1 cellular context compared by ENCODE assay signal in the genomic region with DNA sequence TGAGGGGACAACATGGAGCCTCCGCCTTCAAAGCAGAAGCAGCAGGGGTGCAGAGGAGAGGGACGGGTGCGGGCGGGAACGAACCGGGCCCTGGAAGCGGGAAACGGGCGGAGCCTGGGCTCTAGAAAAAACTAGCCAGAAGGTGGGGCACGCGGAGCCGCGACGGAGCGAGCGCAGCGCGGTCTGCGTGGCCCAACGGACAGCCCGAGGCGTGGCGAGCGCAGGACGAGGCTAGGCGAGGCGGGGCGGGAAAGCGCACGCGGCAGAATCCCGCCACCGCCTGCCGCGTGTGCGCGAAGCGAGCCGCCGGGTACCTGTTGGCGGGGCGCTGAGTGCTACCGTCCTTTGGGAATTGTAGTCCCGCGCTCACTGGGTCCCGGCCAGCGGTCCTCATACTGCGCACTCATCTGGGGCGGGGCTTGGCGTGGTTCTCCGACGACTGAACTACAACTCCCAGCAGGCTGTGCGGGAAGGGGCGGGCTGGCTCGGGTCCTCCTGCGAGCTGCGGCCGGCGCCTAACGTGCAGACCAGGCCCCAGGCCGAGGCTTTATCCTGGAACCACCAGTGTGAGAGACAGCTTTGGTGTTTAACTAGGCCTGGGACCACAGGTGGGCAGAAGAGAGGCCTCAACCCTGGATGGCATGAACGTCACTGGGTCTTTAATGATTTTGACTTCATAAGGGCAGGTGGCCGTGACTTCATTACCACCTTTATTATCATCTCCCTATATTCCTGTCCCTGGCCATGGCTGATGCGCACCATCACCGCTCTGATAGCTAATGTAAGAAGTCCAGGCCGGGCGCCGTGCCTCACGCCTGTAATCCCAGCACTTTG.
TF ChIP-seq lines count a peak whose summit lies in the region.

Gene ATL3, minus strand, starts transcription at position 55 of the 834 bp plus-strand sequence. Its CDS starts 41 bp downstream, at position 14.

TF ChIP-seq in WTC11, 78 proteins besides CTCF, POLR2A, EP300 and RAD21 (continued from another document and continues in another):
- TF ChIP-seq, protein P1, sequence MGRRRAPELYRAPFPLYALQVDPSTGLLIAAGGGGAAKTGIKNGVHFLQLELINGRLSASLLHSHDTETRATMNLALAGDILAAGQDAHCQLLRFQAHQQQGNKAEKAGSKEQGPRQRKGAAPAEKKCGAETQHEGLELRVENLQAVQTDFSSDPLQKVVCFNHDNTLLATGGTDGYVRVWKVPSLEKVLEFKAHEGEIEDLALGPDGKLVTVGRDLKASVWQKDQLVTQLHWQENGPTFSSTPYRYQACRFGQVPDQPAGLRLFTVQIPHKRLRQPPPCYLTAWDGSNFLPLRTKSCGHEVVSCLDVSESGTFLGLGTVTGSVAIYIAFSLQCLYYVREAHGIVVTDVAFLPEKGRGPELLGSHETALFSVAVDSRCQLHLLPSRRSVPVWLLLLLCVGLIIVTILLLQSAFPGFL (CRISPR knock-in tag; IDR thresholded peaks at IDR 0.05; ENCODE audit: borderline replicate concordance), result peak; percentile 99; the same call in 1 of the 2 replicates
- TF ChIP-seq SOX15 (CRISPR knock-in tag; IDR thresholded peaks at IDR 0.05), result no peak
- peak; percentile 82; the same call in 1 of the 2 replicates for TF ChIP-seq ZNF532 (CRISPR knock-in tag; IDR thresholded peaks at IDR 0.05; ENCODE audit: borderline replicate concordance)
- TF ChIP-seq, protein P2, sequence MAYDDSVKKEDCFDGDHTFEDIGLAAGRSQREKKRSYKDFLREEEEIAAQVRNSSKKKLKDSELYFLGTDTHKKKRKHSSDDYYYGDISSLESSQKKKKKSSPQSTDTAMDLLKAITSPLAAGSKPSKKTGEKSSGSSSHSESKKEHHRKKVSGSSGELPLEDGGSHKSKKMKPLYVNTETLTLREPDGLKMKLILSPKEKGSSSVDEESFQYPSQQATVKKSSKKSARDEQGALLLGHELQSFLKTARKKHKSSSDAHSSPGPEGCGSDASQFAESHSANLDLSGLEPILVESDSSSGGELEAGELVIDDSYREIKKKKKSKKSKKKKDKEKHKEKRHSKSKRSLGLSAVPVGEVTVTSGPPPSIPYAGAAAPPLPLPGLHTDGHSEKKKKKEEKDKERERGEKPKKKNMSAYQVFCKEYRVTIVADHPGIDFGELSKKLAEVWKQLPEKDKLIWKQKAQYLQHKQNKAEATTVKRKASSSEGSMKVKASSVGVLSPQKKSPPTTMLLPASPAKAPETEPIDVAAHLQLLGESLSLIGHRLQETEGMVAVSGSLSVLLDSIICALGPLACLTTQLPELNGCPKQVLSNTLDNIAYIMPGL (CRISPR knock-in tag; IDR thresholded peaks at IDR 0.05), result peak; percentile 98
- peak; percentile 98 for TF ChIP-seq NR2C2 (CRISPR knock-in tag; IDR thresholded peaks at IDR 0.05)
- TF ChIP-seq, protein P3, sequence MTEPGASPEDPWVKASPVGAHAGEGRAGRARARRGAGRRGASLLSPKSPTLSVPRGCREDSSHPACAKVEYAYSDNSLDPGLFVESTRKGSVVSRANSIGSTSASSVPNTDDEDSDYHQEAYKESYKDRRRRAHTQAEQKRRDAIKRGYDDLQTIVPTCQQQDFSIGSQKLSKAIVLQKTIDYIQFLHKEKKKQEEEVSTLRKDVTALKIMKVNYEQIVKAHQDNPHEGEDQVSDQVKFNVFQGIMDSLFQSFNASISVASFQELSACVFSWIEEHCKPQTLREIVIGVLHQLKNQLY (CRISPR knock-in tag; IDR thresholded peaks at IDR 0.05), result peak; percentile 99
- TF ChIP-seq NFE2L1 (CRISPR knock-in tag; IDR thresholded peaks at IDR 0.05), result peak; percentile 100
- TF ChIP-seq SMAD4 (CRISPR knock-in tag; IDR thresholded peaks at IDR 0.05), result peak; percentile 100
- peak; percentile 98 for TF ChIP-seq FOXJ3 (CRISPR knock-in tag; IDR thresholded peaks at IDR 0.05; ENCODE audit: borderline replicate concordance)
- peak; percentile 97 for TF ChIP-seq ZNF263 (CRISPR knock-in tag; IDR thresholded peaks at IDR 0.05; ENCODE audit: low read depth)
- TF ChIP-seq, protein P4, sequence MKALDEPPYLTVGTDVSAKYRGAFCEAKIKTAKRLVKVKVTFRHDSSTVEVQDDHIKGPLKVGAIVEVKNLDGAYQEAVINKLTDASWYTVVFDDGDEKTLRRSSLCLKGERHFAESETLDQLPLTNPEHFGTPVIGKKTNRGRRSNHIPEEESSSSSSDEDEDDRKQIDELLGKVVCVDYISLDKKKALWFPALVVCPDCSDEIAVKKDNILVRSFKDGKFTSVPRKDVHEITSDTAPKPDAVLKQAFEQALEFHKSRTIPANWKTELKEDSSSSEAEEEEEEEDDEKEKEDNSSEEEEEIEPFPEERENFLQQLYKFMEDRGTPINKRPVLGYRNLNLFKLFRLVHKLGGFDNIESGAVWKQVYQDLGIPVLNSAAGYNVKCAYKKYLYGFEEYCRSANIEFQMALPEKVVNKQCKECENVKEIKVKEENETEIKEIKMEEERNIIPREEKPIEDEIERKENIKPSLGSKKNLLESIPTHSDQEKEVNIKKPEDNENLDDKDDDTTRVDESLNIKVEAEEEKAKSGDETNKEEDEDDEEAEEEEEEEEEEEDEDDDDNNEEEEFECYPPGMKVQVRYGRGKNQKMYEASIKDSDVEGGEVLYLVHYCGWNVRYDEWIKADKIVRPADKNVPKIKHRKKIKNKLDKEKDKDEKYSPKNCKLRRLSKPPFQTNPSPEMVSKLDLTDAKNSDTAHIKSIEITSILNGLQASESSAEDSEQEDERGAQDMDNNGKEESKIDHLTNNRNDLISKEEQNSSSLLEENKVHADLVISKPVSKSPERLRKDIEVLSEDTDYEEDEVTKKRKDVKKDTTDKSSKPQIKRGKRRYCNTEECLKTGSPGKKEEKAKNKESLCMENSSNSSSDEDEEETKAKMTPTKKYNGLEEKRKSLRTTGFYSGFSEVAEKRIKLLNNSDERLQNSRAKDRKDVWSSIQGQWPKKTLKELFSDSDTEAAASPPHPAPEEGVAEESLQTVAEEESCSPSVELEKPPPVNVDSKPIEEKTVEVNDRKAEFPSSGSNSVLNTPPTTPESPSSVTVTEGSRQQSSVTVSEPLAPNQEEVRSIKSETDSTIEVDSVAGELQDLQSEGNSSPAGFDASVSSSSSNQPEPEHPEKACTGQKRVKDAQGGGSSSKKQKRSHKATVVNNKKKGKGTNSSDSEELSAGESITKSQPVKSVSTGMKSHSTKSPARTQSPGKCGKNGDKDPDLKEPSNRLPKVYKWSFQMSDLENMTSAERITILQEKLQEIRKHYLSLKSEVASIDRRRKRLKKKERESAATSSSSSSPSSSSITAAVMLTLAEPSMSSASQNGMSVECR (CRISPR knock-in tag; IDR thresholded peaks at IDR 0.05; ENCODE audit: borderline replicate concordance), result peak; percentile 100
- TF ChIP-seq, protein P5, sequence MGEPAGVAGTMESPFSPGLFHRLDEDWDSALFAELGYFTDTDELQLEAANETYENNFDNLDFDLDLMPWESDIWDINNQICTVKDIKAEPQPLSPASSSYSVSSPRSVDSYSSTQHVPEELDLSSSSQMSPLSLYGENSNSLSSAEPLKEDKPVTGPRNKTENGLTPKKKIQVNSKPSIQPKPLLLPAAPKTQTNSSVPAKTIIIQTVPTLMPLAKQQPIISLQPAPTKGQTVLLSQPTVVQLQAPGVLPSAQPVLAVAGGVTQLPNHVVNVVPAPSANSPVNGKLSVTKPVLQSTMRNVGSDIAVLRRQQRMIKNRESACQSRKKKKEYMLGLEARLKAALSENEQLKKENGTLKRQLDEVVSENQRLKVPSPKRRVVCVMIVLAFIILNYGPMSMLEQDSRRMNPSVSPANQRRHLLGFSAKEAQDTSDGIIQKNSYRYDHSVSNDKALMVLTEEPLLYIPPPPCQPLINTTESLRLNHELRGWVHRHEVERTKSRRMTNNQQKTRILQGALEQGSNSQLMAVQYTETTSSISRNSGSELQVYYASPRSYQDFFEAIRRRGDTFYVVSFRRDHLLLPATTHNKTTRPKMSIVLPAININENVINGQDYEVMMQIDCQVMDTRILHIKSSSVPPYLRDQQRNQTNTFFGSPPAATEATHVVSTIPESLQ (CRISPR knock-in tag; IDR thresholded peaks at IDR 0.05), result peak; percentile 98
- peak; percentile 100 for TF ChIP-seq ETV6 (CRISPR knock-in tag; IDR thresholded peaks at IDR 0.05)
- TF ChIP-seq AFF4 (CRISPR knock-in tag; IDR thresholded peaks at IDR 0.05; ENCODE audit: borderline replicate concordance), result peak; percentile 100
- peak; percentile 100 for TF ChIP-seq TEAD4 (CRISPR knock-in tag; IDR thresholded peaks at IDR 0.05)
- TF ChIP-seq, protein P6, sequence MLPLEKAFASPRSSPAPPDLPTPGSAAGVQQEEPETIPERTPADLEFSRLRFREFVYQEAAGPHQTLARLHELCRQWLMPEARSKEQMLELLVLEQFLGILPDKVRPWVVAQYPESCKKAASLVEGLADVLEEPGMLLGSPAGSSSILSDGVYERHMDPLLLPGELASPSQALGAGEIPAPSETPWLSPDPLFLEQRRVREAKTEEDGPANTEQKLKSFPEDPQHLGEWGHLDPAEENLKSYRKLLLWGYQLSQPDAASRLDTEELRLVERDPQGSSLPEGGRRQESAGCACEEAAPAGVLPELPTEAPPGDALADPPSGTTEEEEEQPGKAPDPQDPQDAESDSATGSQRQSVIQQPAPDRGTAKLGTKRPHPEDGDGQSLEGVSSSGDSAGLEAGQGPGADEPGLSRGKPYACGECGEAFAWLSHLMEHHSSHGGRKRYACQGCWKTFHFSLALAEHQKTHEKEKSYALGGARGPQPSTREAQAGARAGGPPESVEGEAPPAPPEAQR (CRISPR knock-in tag; IDR thresholded peaks at IDR 0.05), result peak; percentile 56; the same call in 1 of the 2 replicates
- peak; percentile 100 for TF ChIP-seq KAT7 (CRISPR knock-in tag; IDR thresholded peaks at IDR 0.05; ENCODE audit: borderline replicate concordance)
- no peak for TF ChIP-seq JAZF1 (CRISPR knock-in tag; IDR thresholded peaks at IDR 0.05)
- TF ChIP-seq, protein P7, sequence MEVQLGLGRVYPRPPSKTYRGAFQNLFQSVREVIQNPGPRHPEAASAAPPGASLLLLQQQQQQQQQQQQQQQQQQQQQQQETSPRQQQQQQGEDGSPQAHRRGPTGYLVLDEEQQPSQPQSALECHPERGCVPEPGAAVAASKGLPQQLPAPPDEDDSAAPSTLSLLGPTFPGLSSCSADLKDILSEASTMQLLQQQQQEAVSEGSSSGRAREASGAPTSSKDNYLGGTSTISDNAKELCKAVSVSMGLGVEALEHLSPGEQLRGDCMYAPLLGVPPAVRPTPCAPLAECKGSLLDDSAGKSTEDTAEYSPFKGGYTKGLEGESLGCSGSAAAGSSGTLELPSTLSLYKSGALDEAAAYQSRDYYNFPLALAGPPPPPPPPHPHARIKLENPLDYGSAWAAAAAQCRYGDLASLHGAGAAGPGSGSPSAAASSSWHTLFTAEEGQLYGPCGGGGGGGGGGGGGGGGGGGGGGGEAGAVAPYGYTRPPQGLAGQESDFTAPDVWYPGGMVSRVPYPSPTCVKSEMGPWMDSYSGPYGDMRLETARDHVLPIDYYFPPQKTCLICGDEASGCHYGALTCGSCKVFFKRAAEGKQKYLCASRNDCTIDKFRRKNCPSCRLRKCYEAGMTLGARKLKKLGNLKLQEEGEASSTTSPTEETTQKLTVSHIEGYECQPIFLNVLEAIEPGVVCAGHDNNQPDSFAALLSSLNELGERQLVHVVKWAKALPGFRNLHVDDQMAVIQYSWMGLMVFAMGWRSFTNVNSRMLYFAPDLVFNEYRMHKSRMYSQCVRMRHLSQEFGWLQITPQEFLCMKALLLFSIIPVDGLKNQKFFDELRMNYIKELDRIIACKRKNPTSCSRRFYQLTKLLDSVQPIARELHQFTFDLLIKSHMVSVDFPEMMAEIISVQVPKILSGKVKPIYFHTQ (CRISPR knock-in tag; IDR thresholded peaks at IDR 0.05), result no peak
- TF ChIP-seq EMX1 (CRISPR knock-in tag; IDR thresholded peaks at IDR 0.05), result no peak
- no peak for TF ChIP-seq PRRX2 (CRISPR knock-in tag; IDR thresholded peaks at IDR 0.05)
- peak; percentile 100 for TF ChIP-seq RELA (CRISPR knock-in tag; IDR thresholded peaks at IDR 0.05; ENCODE audit: borderline replicate concordance)
- peak; percentile 99 for TF ChIP-seq ZNF121 (CRISPR knock-in tag; IDR thresholded peaks at IDR 0.05)
